In genomic region chr9:131485206-131485605, GRCh38 we compare ENCODE assay signal across 14 cellular contexts.
"Had no signal": no experiment of that assay in that cellular context is flagged by ENCODE, and none has a peak within 500 bp of the region (broad histone marks: within the 10 kb centered on the region; RNA-seq: fewer than 3 reads in every experiment).

No MANE protein-coding gene starts in this region.

- H3K27me3 Mint-ChIP-seq: activated T-helper 17 cell treated with anti-CD3 and anti-CD28 coated beads, Interleukin-2, amount 50 U/mL, for 72 hours had no signal

- H3K9ac ChIP-seq: parathyroid adenoma had no signal

- H3K4me1 Mint-ChIP-seq: endodermal cell had no signal

- H3K27ac ChIP-seq: ascending aorta, parathyroid adenoma, SK-N-MC, transverse colon had no signal

- DNase-seq: activated naive CD4-positive, alpha-beta T cell treated with Interleukin-2 at 50 U/mL for 16 hours; endodermal cell; hypothalamus; stimulated activated CD4-positive, alpha-beta T cell treated with anti-CD3 and anti-CD28 coated beads, Interleukin-4, amount 100 ng/mL, for 24 hours; stimulated activated naive CD4-positive, alpha-beta T cell treated with Interleukin-2 at 50 U/mL for 16 hours; substantia nigra; T-helper 9 cell; transverse colon had no signal

- H3K4me3 ChIP-seq: ascending aorta, SK-N-MC, skin epidermis, transverse colon had no signal

- H3K27ac Mint-ChIP-seq: endodermal cell had no signal

- H3K9me3 ChIP-seq: ascending aorta, transverse colon had no signal

- H3K9me3 Mint-ChIP-seq: activated T-helper 17 cell treated with anti-CD3 and anti-CD28 coated beads, Interleukin-2, amount 50 U/mL, for 72 hours; endodermal cell had no signal

- ATAC-seq: activated CD4-positive, CD25-positive, alpha-beta regulatory T cell treated with anti-CD3 and anti-CD28 coated beads, Interleukin-2, amount 50 U/mL, for 24 hours; activated T-helper 17 cell treated with anti-CD3 and anti-CD28 coated beads, Interleukin-2, amount 50 U/mL, for 72 hours had no signal

- H3K4me1 ChIP-seq: ascending aorta, parathyroid adenoma, transverse colon had no signal

- H3K27me3 ChIP-seq: ascending aorta, transverse colon had no signal

- H3K4me3 Mint-ChIP-seq: activated T-helper 17 cell treated with anti-CD3 and anti-CD28 coated beads, Interleukin-2, amount 50 U/mL, for 72 hours; endodermal cell had no signal

- H2AFZ ChIP-seq: parathyroid adenoma had no signal
